In the genomic region with DNA sequence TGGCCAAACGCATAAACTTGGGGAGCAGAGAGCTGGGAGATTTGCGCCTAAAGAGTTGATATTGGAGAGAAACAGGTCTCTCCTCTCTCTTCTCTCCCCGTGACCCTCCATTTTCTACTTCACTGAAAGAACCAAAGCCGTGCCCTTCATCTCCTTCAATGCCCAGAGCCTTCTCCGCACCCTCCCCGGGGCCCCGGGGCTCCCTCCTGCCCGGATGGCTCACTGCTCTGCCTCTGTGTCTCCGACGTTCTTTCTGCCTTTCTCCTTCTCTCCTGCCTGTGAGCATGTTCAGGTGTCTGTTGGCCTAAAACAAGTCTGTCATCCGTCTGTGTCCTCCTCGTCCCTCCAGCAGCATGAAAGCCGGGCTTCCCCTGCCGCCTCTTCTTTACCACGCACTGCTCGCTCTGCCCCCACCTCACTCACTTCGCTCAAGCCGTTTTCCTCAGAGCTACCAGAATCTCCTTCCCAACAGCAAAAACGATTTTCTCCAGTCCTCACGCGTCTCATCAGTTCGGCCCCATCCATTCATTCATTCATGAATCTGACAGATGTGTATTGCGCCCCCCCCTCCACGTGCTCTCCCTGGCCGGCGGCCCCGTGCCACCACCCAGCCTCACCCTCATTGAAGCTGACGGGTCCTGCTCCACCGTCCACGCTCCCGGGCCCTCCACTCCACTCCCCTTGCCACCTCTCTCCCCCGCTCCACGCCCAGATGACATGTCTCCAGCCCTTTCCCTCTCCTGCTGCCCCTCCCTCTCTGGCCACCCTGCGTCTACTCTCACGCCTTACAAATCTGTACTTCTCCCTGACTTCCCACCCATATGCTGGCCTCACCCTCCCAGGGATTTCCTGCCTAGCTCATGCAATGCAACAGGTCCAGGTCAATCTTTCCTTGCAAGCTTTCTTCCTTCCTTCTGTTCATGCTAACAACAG, we compare ENCODE assay signal across 23 cellular contexts. TPM values are rescaled to one million over a fixed set of nuclear protein-coding genes. Genes with fewer than 3 reads are reported as not detected.
DNase-seq lines count a peak whose midpoint lies in the region; ATAC-seq, FAIRE-seq and TF ChIP-seq lines count a peak whose summit lies in the region.
"Had no signal": no experiment of that assay in that cellular context is flagged by ENCODE, and none has a peak within 500 bp of the region (broad histone marks: within the 10 kb centered on the region; RNA-seq: fewer than 3 reads in every experiment).

No MANE protein-coding gene starts in this region.

- H3K27me3 ChIP-seq in upper lobe of left lung, result no peaks in the 10 kb centered on the region

- no peak overlapping the region for H3K4me3 ChIP-seq in mucosa of descending colon
- H3K4me3 ChIP-seq in upper lobe of left lung, result no peak overlapping the region
- H3K4me3 ChIP-seq: GM12878 had no signal

- FAIRE-seq in D721Med (lab: Jason Lieb, UNC), result no peak
- FAIRE-seq: frontal cortex, G401.6, HTR-8/SVneo had no signal

- intact Hi-C loops in activated T-helper 1 cell treated with anti-CD3 and anti-CD28 coated beads, Interleukin-12 subunit alpha, Interleukin-12 subunit beta, Interleukin-2, Interleukin-4 antibody, amounts not matched to agents 30 ng/mL and 10 ng/mL and 1 ng/mL, durations not matched to agents 14 hours and 24 hours and 36 hours (cut with micrococcal nuclease), result no loop called here
- intact Hi-C loops in mucosa of descending colon (cut with DNase I, micrococcal nuclease), result no loop called here

- no peaks in the 10 kb centered on the region for H3K9me3 Mint-ChIP-seq in activated naive CD8-positive, alpha-beta T cell treated with anti-CD3 and anti-CD28 coated beads for 36 hours
- no peaks in the 10 kb centered on the region for H3K9me3 Mint-ChIP-seq in activated naive CD8-positive, alpha-beta T cell treated with anti-CD3 and anti-CD28 coated beads, Interleukin-2, amount 50 U/mL, for 24 hours
- peaks cover 7% of the 10 kb centered on the region for H3K9me3 Mint-ChIP-seq in activated T-helper 1 cell treated with anti-CD3 and anti-CD28 coated beads, Interleukin-12 subunit alpha, Interleukin-12 subunit beta, Interleukin-2, Interleukin-4 antibody, amounts not matched to agents 30 ng/mL and 10 ng/mL and 1 ng/mL, durations not matched to agents 14 hours and 24 hours and 36 hours

- no peak for TF ChIP-seq POLR2A in upper lobe of left lung (IDR thresholded peaks at IDR 0.05)

- TF ChIP-seq EP300 in upper lobe of left lung (IDR thresholded peaks at IDR 0.05), result no peak

- H3K9me3 ChIP-seq in mucosa of descending colon (no peaks in the 10 kb centered on the region), upper lobe of left lung (no peaks in the 10 kb centered on the region)
- H3K9me3 ChIP-seq: Caco-2 had no signal

- peaks cover 2% of the 10 kb centered on the region for H3K36me3 Mint-ChIP-seq in activated naive CD8-positive, alpha-beta T cell treated with anti-CD3 and anti-CD28 coated beads for 36 hours
- H3K36me3 Mint-ChIP-seq in activated naive CD8-positive, alpha-beta T cell treated with anti-CD3 and anti-CD28 coated beads, Interleukin-2, amount 50 U/mL, for 24 hours (ENCODE audit: low read depth), result no peaks in the 10 kb centered on the region
- H3K36me3 Mint-ChIP-seq in activated T-helper 1 cell treated with anti-CD3 and anti-CD28 coated beads, Interleukin-12 subunit alpha, Interleukin-12 subunit beta, Interleukin-2, Interleukin-4 antibody, amounts not matched to agents 30 ng/mL and 10 ng/mL and 1 ng/mL, durations not matched to agents 14 hours and 24 hours and 36 hours (ENCODE audit: low read depth), result peaks cover 16% of the 10 kb centered on the region

- no peak overlapping the region for H3K4me3 Mint-ChIP-seq in activated naive CD8-positive, alpha-beta T cell treated with anti-CD3 and anti-CD28 coated beads for 36 hours
- no peak overlapping the region for H3K4me3 Mint-ChIP-seq in activated naive CD8-positive, alpha-beta T cell treated with anti-CD3 and anti-CD28 coated beads, Interleukin-2, amount 50 U/mL, for 24 hours
- H3K4me3 Mint-ChIP-seq in activated T-helper 1 cell treated with anti-CD3 and anti-CD28 coated beads, Interleukin-12 subunit alpha, Interleukin-12 subunit beta, Interleukin-2, Interleukin-4 antibody, amounts not matched to agents 30 ng/mL and 10 ng/mL and 1 ng/mL, durations not matched to agents 14 hours and 24 hours and 36 hours, result peak overlapping the region; percentile 72

- H3K4me1 ChIP-seq in mucosa of descending colon (ENCODE audit: low read depth), result peaks cover 39% of the 10 kb centered on the region
- H3K4me1 ChIP-seq in upper lobe of left lung, result peaks cover 2 to 45% (median 24%) of the 10 kb centered on the region in 4 donors
- H3K4me1 ChIP-seq: Caco-2 had no signal

- peaks cover 48% of the 10 kb centered on the region for H3K27me3 Mint-ChIP-seq in activated naive CD8-positive, alpha-beta T cell treated with anti-CD3 and anti-CD28 coated beads for 36 hours
- peaks cover 11% of the 10 kb centered on the region for H3K27me3 Mint-ChIP-seq in activated naive CD8-positive, alpha-beta T cell treated with anti-CD3 and anti-CD28 coated beads, Interleukin-2, amount 50 U/mL, for 24 hours
- peaks cover 2% of the 10 kb centered on the region for H3K27me3 Mint-ChIP-seq in activated T-helper 1 cell treated with anti-CD3 and anti-CD28 coated beads, Interleukin-12 subunit alpha, Interleukin-12 subunit beta, Interleukin-2, Interleukin-4 antibody, amounts not matched to agents 30 ng/mL and 10 ng/mL and 1 ng/mL, durations not matched to agents 14 hours and 24 hours and 36 hours (ENCODE audit: insufficient read depth)

- H3K36me3 ChIP-seq in mucosa of descending colon (ENCODE audit: low read depth) (no peaks in the 10 kb centered on the region), upper lobe of left lung (no peaks in the 10 kb centered on the region)

- ATAC-seq in activated naive CD8-positive, alpha-beta T cell treated with anti-CD3 and anti-CD28 coated beads, Interleukin-2, amount 50 U/mL, for 24 hours, result no peak
- peak; percentile 3 for ATAC-seq in mucosa of descending colon
- no peak for ATAC-seq in upper lobe of left lung (ENCODE audit: low FRiP score in 2 of 2)
- no peak for ATAC-seq in GM18907 (IDR thresholded peaks at IDR 0.05; ENCODE audit: unreplicated experiment)
- ATAC-seq: GM12878, left ventricle myocardium superior had no signal

- DNase-seq in activated naive CD8-positive, alpha-beta T cell treated with anti-CD3 and anti-CD28 coated beads for 36 hours, result no peak
- no peak for DNase-seq in activated naive CD8-positive, alpha-beta T cell treated with anti-CD3 and anti-CD28 coated beads, Interleukin-2, amount 50 U/mL, for 24 hours
- DNase-seq in activated T-helper 1 cell treated with anti-CD3 and anti-CD28 coated beads, Interleukin-12 subunit alpha, Interleukin-12 subunit beta, Interleukin-2, Interleukin-4 antibody, amounts not matched to agents 30 ng/mL and 10 ng/mL and 1 ng/mL, durations not matched to agents 14 hours and 24 hours and 36 hours (ENCODE audit: low spot score), result no peak
- DNase-seq in mucosa of descending colon (peak in 2 of 3 donors; percentile 45 to 57), upper lobe of left lung (peak; percentile 22 to 71), D721Med (ENCODE audit: insufficient read length, low spot score) (no peak), superior temporal gyrus (ENCODE audit: extremely low spot score) (no peak)
- DNase-seq: Caco-2, cortex of kidney, left ventricle myocardium superior, NCI-H2029 treated with DMSO at 0.1 percent for 48 hours, NCI-H510A treated with DMSO at 0.1 percent for 48 hours, SIG-M5, T1000 had no signal

- no peak for TF ChIP-seq CTCF in mucosa of descending colon (IDR thresholded peaks at IDR 0.05)
- TF ChIP-seq CTCF in upper lobe of left lung (IDR thresholded peaks at IDR 0.05), result no peak
- no peak for TF ChIP-seq CTCF in D721Med (IDR thresholded peaks at IDR 0.05; ENCODE audit: insufficient read depth, missing control alignments)

- WGBS in upper lobe of left lung, 2 donors, result 65 to 69% methylated on average over 35 of the region's 35 CpGs

- H3K27ac Mint-ChIP-seq in activated naive CD8-positive, alpha-beta T cell treated with anti-CD3 and anti-CD28 coated beads for 36 hours, result peak overlapping the region; percentile 50
- no peak overlapping the region for H3K27ac Mint-ChIP-seq in activated naive CD8-positive, alpha-beta T cell treated with anti-CD3 and anti-CD28 coated beads, Interleukin-2, amount 50 U/mL, for 24 hours
- peak overlapping the region; percentile 95 for H3K27ac Mint-ChIP-seq in activated T-helper 1 cell treated with anti-CD3 and anti-CD28 coated beads, Interleukin-12 subunit alpha, Interleukin-12 subunit beta, Interleukin-2, Interleukin-4 antibody, amounts not matched to agents 30 ng/mL and 10 ng/mL and 1 ng/mL, durations not matched to agents 14 hours and 24 hours and 36 hours

- H3K27ac ChIP-seq in upper lobe of left lung, result peak overlapping the region in 1 of 4 donors; percentile 32

- peaks cover 35% of the 10 kb centered on the region for H3K4me1 Mint-ChIP-seq in activated naive CD8-positive, alpha-beta T cell treated with anti-CD3 and anti-CD28 coated beads for 36 hours
- H3K4me1 Mint-ChIP-seq in activated naive CD8-positive, alpha-beta T cell treated with anti-CD3 and anti-CD28 coated beads, Interleukin-2, amount 50 U/mL, for 24 hours, result peaks cover 41% of the 10 kb centered on the region
- peaks cover 57% of the 10 kb centered on the region for H3K4me1 Mint-ChIP-seq in activated T-helper 1 cell treated with anti-CD3 and anti-CD28 coated beads, Interleukin-12 subunit alpha, Interleukin-12 subunit beta, Interleukin-2, Interleukin-4 antibody, amounts not matched to agents 30 ng/mL and 10 ng/mL and 1 ng/mL, durations not matched to agents 14 hours and 24 hours and 36 hours (ENCODE audit: low read depth)

RNA-seq across cellular contexts. Expression of gene MUC4, which starts 10.2 kb away (rescaled TPM):
- total RNA-seq in activated naive CD8-positive, alpha-beta T cell treated with anti-CD3 and anti-CD28 coated beads for 36 hours, result under 1 TPM; 0.08 to 0.14 TPM
- total RNA-seq in activated T-helper 1 cell treated with anti-CD3 and anti-CD28 coated beads, Interleukin-12 subunit alpha, Interleukin-12 subunit beta, Interleukin-2, Interleukin-4 antibody, amounts not matched to agents 30 ng/mL and 10 ng/mL and 1 ng/mL, durations not matched to agents 14 hours and 24 hours and 36 hours, result 1.6 and 2.4 TPM in 2 replicates
- 100 to 1,000 TPM; 170 to 415 (median 318) TPM for total RNA-seq in mucosa of descending colon
- 10 to 100 TPM in 4 of 6 donors, 1 to 10 TPM in 2; 4.6 to 75.4 (median 11.3) TPM for total RNA-seq in upper lobe of left lung
- total RNA-seq: H4, left ventricle myocardium superior, myocyte, pulmonary artery endothelial cell, subcutaneous adipose tissue had no signal

Comparison
In these comparisons a context has a peak if more than half of its experiments do, and no peak if none do; other contexts are left out.
1. DNase-seq: peak in mucosa of descending colon (2 of 3) and upper lobe of left lung (2 of 2); none in activated naive CD8-positive, alpha-beta T cell treated with anti-CD3 and anti-CD28 coated beads for 36 hours (single experiment), activated naive CD8-positive, alpha-beta T cell treated with anti-CD3 and anti-CD28 coated beads, Interleukin-2, amount 50 U/mL, for 24 hours (single experiment), activated T-helper 1 cell treated with anti-CD3 and anti-CD28 coated beads, Interleukin-12 subunit alpha, Interleukin-12 subunit beta, Interleukin-2, Interleukin-4 antibody, amounts not matched to agents 30 ng/mL and 10 ng/mL and 1 ng/mL, durations not matched to agents 14 hours and 24 hours and 36 hours (single experiment), D721Med (single experiment) and superior temporal gyrus (single experiment).